2 cellular contexts compared by ENCODE assay signal in the genomic region with DNA sequence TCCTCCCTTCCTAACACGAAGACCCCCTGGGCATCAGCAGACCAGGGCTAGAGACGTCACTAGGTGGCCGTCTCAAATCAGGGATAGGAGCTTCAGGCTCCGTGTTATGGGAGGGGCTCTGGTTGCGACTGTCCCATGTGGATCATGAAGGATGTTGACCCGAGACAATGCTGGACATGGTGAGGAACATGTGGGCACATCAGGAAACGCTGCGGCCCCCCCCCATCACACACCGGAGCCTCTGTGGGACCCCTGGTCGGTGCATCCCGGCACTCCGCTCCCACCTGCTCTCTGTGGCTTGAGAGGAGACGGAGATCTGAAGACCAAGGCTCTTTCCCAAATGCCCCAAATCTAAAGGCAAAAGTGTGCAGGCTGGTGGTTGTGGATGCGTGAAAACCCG.
TF ChIP-seq lines count a peak whose summit lies in the region.

No MANE protein-coding gene starts in this region.

TF ChIP-seq in HepG2, 621 proteins besides CTCF, POLR2A, EP300 and RAD21:
- TF ChIP-seq, protein P1, sequence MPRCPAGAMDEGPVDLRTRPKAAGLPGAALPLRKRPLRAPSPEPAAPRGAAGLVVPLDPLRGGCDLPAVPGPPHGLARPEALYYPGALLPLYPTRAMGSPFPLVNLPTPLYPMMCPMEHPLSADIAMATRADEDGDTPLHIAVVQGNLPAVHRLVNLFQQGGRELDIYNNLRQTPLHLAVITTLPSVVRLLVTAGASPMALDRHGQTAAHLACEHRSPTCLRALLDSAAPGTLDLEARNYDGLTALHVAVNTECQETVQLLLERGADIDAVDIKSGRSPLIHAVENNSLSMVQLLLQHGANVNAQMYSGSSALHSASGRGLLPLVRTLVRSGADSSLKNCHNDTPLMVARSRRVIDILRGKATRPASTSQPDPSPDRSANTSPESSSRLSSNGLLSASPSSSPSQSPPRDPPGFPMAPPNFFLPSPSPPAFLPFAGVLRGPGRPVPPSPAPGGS (CRISPR knock-in tag; IDR thresholded peaks at IDR 0.05) = 0 out of 2 replicates have a peak, but pooled peaks have one; percentile 44
- TF ChIP-seq, protein P2, sequence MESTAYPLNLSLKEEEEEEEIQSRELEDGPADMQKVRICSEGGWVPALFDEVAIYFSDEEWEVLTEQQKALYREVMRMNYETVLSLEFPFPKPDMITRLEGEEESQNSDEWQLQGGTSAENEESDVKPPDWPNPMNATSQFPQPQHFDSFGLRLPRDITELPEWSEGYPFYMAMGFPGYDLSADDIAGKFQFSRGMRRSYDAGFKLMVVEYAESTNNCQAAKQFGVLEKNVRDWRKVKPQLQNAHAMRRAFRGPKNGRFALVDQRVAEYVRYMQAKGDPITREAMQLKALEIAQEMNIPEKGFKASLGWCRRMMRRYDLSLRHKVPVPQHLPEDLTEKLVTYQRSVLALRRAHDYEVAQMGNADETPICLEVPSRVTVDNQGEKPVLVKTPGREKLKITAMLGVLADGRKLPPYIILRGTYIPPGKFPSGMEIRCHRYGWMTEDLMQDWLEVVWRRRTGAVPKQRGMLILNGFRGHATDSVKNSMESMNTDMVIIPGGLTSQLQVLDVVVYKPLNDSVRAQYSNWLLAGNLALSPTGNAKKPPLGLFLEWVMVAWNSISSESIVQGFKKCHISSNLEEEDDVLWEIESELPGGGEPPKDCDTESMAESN (CRISPR knock-in tag; conservative IDR thresholded peaks at IDR 0.05) = no peak
- no peak for TF ChIP-seq TARDBP (CRISPR knock-in tag; IDR thresholded peaks at IDR 0.05)
- TF ChIP-seq ZBTB7A (CRISPR knock-in tag; IDR thresholded peaks at IDR 0.05) = 0 out of 2 replicates have a peak, but pooled peaks have one; percentile 19
- TF ChIP-seq, protein P3, sequence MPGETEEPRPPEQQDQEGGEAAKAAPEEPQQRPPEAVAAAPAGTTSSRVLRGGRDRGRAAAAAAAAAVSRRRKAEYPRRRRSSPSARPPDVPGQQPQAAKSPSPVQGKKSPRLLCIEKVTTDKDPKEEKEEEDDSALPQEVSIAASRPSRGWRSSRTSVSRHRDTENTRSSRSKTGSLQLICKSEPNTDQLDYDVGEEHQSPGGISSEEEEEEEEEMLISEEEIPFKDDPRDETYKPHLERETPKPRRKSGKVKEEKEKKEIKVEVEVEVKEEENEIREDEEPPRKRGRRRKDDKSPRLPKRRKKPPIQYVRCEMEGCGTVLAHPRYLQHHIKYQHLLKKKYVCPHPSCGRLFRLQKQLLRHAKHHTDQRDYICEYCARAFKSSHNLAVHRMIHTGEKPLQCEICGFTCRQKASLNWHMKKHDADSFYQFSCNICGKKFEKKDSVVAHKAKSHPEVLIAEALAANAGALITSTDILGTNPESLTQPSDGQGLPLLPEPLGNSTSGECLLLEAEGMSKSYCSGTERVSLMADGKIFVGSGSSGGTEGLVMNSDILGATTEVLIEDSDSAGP (CRISPR knock-in tag; IDR thresholded peaks at IDR 0.05; ENCODE audit: borderline replicate concordance) = peak; percentile 43; the same call in 1 of the 2 replicates
- peak; percentile 30; the same call in 1 of the 2 replicates for TF ChIP-seq ZBTB38 (CRISPR knock-in tag; IDR thresholded peaks at IDR 0.05)
- 0 out of 2 replicates have a peak, but pooled peaks have one; percentile 9 for TF ChIP-seq NFKBIZ (CRISPR knock-in tag; IDR thresholded peaks at IDR 0.05)
- TF ChIP-seq KMT2A (CRISPR knock-in tag; IDR thresholded peaks at IDR 0.05) = 0 out of 2 replicates have a peak, but pooled peaks have one; percentile 11
- no peak for TF ChIP-seq GFI1 (CRISPR knock-in tag; IDR thresholded peaks at IDR 0.05; ENCODE audit: borderline replicate concordance)
- 0 out of 2 replicates have a peak, but pooled peaks have one; percentile 5 for TF ChIP-seq KAT8 (CRISPR knock-in tag; IDR thresholded peaks at IDR 0.05)
- TF ChIP-seq, protein P4, sequence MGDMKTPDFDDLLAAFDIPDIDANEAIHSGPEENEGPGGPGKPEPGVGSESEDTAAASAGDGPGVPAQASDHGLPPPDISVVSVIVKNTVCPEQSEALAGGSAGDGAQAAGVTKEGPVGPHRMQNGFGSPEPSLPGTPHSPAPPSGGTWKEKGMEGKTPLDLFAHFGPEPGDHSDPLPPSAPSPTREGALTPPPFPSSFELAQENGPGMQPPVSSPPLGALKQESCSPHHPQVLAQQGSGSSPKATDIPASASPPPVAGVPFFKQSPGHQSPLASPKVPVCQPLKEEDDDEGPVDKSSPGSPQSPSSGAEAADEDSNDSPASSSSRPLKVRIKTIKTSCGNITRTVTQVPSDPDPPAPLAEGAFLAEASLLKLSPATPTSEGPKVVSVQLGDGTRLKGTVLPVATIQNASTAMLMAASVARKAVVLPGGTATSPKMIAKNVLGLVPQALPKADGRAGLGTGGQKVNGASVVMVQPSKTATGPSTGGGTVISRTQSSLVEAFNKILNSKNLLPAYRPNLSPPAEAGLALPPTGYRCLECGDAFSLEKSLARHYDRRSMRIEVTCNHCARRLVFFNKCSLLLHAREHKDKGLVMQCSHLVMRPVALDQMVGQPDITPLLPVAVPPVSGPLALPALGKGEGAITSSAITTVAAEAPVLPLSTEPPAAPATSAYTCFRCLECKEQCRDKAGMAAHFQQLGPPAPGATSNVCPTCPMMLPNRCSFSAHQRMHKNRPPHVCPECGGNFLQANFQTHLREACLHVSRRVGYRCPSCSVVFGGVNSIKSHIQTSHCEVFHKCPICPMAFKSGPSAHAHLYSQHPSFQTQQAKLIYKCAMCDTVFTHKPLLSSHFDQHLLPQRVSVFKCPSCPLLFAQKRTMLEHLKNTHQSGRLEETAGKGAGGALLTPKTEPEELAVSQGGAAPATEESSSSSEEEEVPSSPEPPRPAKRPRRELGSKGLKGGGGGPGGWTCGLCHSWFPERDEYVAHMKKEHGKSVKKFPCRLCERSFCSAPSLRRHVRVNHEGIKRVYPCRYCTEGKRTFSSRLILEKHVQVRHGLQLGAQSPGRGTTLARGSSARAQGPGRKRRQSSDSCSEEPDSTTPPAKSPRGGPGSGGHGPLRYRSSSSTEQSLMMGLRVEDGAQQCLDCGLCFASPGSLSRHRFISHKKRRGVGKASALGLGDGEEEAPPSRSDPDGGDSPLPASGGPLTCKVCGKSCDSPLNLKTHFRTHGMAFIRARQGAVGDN (CRISPR knock-in tag; IDR thresholded peaks at IDR 0.05) = peak; percentile 7; the same call in 1 of the 2 replicates
- TF ChIP-seq SP2 (CRISPR knock-in tag; IDR thresholded peaks at IDR 0.05) = 0 out of 2 replicates have a peak, but pooled peaks have one; percentile 17
- TF ChIP-seq ZNF501 (CRISPR knock-in tag; IDR thresholded peaks at IDR 0.05) = peak; percentile 64; the same call in 1 of the 2 replicates
- peak; percentile 68; the same call in 1 of the 2 replicates for TF ChIP-seq ZNF572 (CRISPR knock-in tag; IDR thresholded peaks at IDR 0.05)
- TF ChIP-seq, protein P5, sequence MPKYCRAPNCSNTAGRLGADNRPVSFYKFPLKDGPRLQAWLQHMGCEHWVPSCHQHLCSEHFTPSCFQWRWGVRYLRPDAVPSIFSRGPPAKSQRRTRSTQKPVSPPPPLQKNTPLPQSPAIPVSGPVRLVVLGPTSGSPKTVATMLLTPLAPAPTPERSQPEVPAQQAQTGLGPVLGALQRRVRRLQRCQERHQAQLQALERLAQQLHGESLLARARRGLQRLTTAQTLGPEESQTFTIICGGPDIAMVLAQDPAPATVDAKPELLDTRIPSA (CRISPR knock-in tag; IDR thresholded peaks at IDR 0.05; ENCODE audit: borderline replicate concordance) = 0 out of 2 replicates have a peak, but pooled peaks have one; percentile 33
- no peak for TF ChIP-seq TRIM24 (CRISPR knock-in tag; IDR thresholded peaks at IDR 0.05)
TF ChIP-seq in HepG2: peak in this region for 12.

TF ChIP-seq in SK-N-SH, 30 proteins besides CTCF, POLR2A, EP300 and RAD21:
- TF ChIP-seq SIN3A (IDR thresholded peaks at IDR 0.05; ENCODE audit: borderline replicate concordance, low read depth, low read length) = no peak
- TF ChIP-seq, protein P6, sequence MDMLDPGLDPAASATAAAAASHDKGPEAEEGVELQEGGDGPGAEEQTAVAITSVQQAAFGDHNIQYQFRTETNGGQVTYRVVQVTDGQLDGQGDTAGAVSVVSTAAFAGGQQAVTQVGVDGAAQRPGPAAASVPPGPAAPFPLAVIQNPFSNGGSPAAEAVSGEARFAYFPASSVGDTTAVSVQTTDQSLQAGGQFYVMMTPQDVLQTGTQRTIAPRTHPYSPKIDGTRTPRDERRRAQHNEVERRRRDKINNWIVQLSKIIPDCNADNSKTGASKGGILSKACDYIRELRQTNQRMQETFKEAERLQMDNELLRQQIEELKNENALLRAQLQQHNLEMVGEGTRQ (IDR thresholded peaks at IDR 0.05; ENCODE audit: borderline replicate concordance, low read depth, low read length) = no peak
